9 cellular contexts compared by ENCODE assay signal in the genomic region with DNA sequence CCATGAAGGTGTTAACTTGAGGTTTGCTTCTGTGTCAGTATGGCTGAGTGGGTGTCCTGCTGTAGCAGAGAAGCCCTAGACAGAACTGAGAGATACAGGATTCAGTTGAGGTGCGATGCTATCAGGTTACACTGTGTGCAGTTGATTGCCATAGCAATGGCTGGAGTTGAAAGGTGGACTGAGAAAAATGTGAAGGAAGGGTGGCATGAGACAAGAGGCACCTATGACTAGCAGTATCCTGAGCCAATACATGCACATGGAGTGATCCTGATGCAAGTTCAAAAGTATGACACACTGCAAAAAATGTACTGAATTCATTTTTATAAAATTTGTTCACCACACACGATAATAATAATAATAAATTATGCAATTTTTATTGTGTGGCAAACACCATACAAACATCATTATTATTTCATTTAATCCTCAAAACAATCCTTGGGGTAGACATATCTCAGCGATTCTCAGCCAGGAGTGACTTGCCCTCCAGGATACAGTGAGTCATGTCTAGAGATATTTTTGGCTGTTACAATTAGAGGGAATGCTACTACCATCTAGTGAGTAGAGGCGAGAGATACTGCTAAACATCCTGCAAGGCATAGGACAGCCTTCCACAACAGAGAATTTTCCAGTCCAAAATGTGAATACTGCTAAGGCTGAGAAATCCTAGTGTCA. TPM values are rescaled to one million over a fixed set of nuclear protein-coding genes. Genes with fewer than 3 reads are reported as not detected.
A peak's percentile ranks its signal among the peaks of the same experiment; 100 is the strongest.
DNase-seq lines count a peak whose midpoint lies in the region; ATAC-seq and TF ChIP-seq lines count a peak whose summit lies in the region.
"Had no signal": no experiment of that assay in that cellular context is flagged by ENCODE, and none has a peak within 500 bp of the region (broad histone marks: within the 10 kb centered on the region; RNA-seq: fewer than 3 reads in every experiment).

No MANE protein-coding gene starts in this region.

- H2AFZ ChIP-seq in fibroblast of lung (ENCODE audit: low read length) = no peak overlapping the region

- H3K27ac Mint-ChIP-seq in osteocyte (ENCODE audit: unreplicated experiment) = no peak overlapping the region

- H3K36me3 ChIP-seq in Panc1 (ENCODE audit: control insufficient read depth, insufficient read depth, low read length) (no peaks in the 10 kb centered on the region), fibroblast of lung (ENCODE audit: control insufficient read depth, insufficient read depth, low read length) (no peaks in the 10 kb centered on the region)
- H3K36me3 ChIP-seq: ovary had no signal

- H3K27me3 ChIP-seq in Panc1 (ENCODE audit: control insufficient read depth, insufficient read depth, low read length) (no peaks in the 10 kb centered on the region), fibroblast of lung (ENCODE audit: control insufficient read depth, insufficient read depth, low read length) (no peaks in the 10 kb centered on the region)
- H3K27me3 ChIP-seq: ovary had no signal

- H3K4me1 Mint-ChIP-seq in osteocyte (ENCODE audit: unreplicated experiment) = peaks cover 5% of the 10 kb centered on the region

- H3K9ac ChIP-seq in fibroblast of lung (ENCODE audit: insufficient read depth, low read length) = no peak overlapping the region

- no peaks in the 10 kb centered on the region for H3K9me3 Mint-ChIP-seq in osteocyte (ENCODE audit: unreplicated experiment)

- H3K4me1 ChIP-seq in Panc1 (ENCODE audit: control insufficient read depth, insufficient read depth, low read length) = peaks cover 5% of the 10 kb centered on the region; the same call in 1 of the 2 replicates
- H3K4me1 ChIP-seq in fibroblast of lung (ENCODE audit: control insufficient read depth, extremely low read depth, insufficient read depth, low read length) = no peaks in the 10 kb centered on the region

- H3K4me3 Mint-ChIP-seq in osteocyte (ENCODE audit: unreplicated experiment) = no peak overlapping the region

- in situ Hi-C loops in G401 (cut with HindIII; ENCODE audit: low sequenced_read_pairs) = no loop called here
- in situ Hi-C loops in Panc1 (cut with HindIII; ENCODE audit: low pct_unique_long_range_greater_than_20kb, low sequenced_read_pairs) = no loop called here
- in situ Hi-C loops in GM13977 (cut with MboI; ENCODE audit: low pct_unique_long_range_greater_than_20kb, low sequenced_read_pairs, unreplicated experiment) = no loop called here

- H3K27me3 Mint-ChIP-seq in osteocyte (ENCODE audit: unreplicated experiment) = no peaks in the 10 kb centered on the region

- POLR2A ChIA-PET in Panc1 (lab: Charles Lee) = no interaction called here

- CTCF ChIA-PET in Panc1 (lab: Charles Lee) = interaction anchor here (0.7 to 0.9 kb wide), 2 partner anchors 42 to 126 kb away, joined by 3 read pairs; no protein-coding TSS in a partner anchor

- no peaks in the 10 kb centered on the region for H3K9me3 ChIP-seq in Panc1 (ENCODE audit: control insufficient read depth, insufficient read depth, low read depth, low read length)
- H3K9me3 ChIP-seq in fibroblast of lung (ENCODE audit: control insufficient read depth, insufficient read depth, low read depth, low read length) = no peaks in the 10 kb centered on the region
- H3K9me3 ChIP-seq: ovary had no signal

- DNase-seq in G401 (ENCODE audit: low spot score) (peak; percentile 19), Panc1 (ENCODE audit: low read depth, low spot score) (peak; percentile 47), fibroblast of lung (ENCODE audit: low read depth in 2 of 2) (peak; percentile 55 to 77), osteocyte (ENCODE audit: extremely low spot score, unreplicated experiment) (no peak), GM13977 (ENCODE audit: low spot score) (no peak), mesenteric fat pad (ENCODE audit: low spot score) (no peak)
- DNase-seq in activated CD4-positive, alpha-beta T cell treated with anti-CD3 and anti-CD28 coated beads for 1 hour = no peak
- DNase-seq: ovary had no signal

- H3K27ac ChIP-seq in Panc1 (ENCODE audit: low read length) (no peak overlapping the region), fibroblast of lung (ENCODE audit: insufficient read depth, low read length) (no peak overlapping the region)
- H3K27ac ChIP-seq: ovary had no signal

- BruUV-seq in Panc1 (replicated peaks; lab: Mats Ljungman, UMichigan) = no TSS peak

- no peak overlapping the region for H3K4me2 ChIP-seq in fibroblast of lung (ENCODE audit: extremely low read depth, insufficient read depth, low read length)

- H3K79me2 ChIP-seq in fibroblast of lung (ENCODE audit: control insufficient read depth, insufficient read depth, low read length) = no peaks in the 10 kb centered on the region

- H4K20me1 ChIP-seq in fibroblast of lung (ENCODE audit: control insufficient read depth, extremely low read depth, insufficient read depth, low read length) = no peaks in the 10 kb centered on the region

- intact Hi-C loops in Panc1 (cut with micrococcal nuclease; ENCODE audit: unreplicated experiment) = loop anchor here (2.0 kb wide), 1 partner anchor 45 kb away; no protein-coding TSS in a partner anchor

- no peaks in the 10 kb centered on the region for H3K36me3 Mint-ChIP-seq in osteocyte (ENCODE audit: unreplicated experiment)

- H3K4me3 ChIP-seq in Panc1 (ENCODE audit: low read depth in 2 of 2, low read length in 2 of 2) (no peak overlapping the region), fibroblast of lung (replicated peaks in 1 of 4; ENCODE audit: control extremely low read depth in 1 of 4, insufficient read depth in 1 of 4, low read depth in 3 of 4, low read length in 4 of 4) (no peak overlapping the region)
- H3K4me3 ChIP-seq: ovary had no signal

- TF ChIP-seq CTCF in Panc1 (IDR thresholded peaks at IDR 0.05) = peak; percentile 23; the same call in 1 of the 2 replicates
- peak; percentile 30 to 36 for TF ChIP-seq CTCF in fibroblast of lung (conservative IDR thresholded peaks at IDR 0.05 in 1 of 2, IDR thresholded peaks at IDR 0.05 in 1 of 2; ENCODE audit: low read depth in 1 of 2, low read length in 2 of 2)
- TF ChIP-seq CTCF in osteocyte (IDR thresholded peaks at IDR 0.05) = peak; percentile 55
- no peak for TF ChIP-seq CTCF in GM13977 (IDR thresholded peaks at IDR 0.05; ENCODE audit: extremely low read depth, insufficient read depth, missing control alignments)

- peak; percentile 89 for ATAC-seq in Panc1
- ATAC-seq in HG03095 (IDR thresholded peaks at IDR 0.05; ENCODE audit: unreplicated experiment) = no peak

RNA-seq across cellular contexts. Expression of a gene that starts 3.9 kb away (rescaled TPM):
- not detected in 2 replicates for total RNA-seq in G401 (2014; rRNA removed; shearing (Covaris generic))
- total RNA-seq in Panc1 (2021; ENCODE audit: unreplicated experiment) (2.1 TPM), fibroblast of lung (3.3 and 3.6 TPM in 2 replicates), osteocyte (0.84 and 1.2 TPM in 2 replicates), mesenteric fat pad (1.5 TPM)
- polyA plus RNA-seq in Panc1 (2012; ENCODE audit: insufficient read length) = 0.84 TPM
- polyA plus RNA-seq in fibroblast of lung = 0.76 and 1.2 TPM in 2 replicates
- polyA plus RNA-seq in fibroblast of lung (2012) = 0.24 and 0.71 TPM in 2 replicates
- not detected in 2 replicates for polyA minus RNA-seq in fibroblast of lung (ENCODE audit: low replicate concordance)

RNA-seq across cellular contexts. Expression of a gene that starts 19.6 kb away (rescaled TPM):
- not detected in 2 replicates for total RNA-seq in G401 (2014; rRNA removed; shearing (Covaris generic))
- total RNA-seq in Panc1 (2021; ENCODE audit: unreplicated experiment) = 11.2 TPM
- 4.5 TPM for polyA plus RNA-seq in Panc1 (2012; ENCODE audit: insufficient read length)
- 5.1 and 5.4 TPM in 2 replicates for total RNA-seq in fibroblast of lung
- polyA plus RNA-seq in fibroblast of lung = 2.7 and 2.8 TPM in 2 replicates
- 2.5 and 2.7 TPM in 2 replicates for polyA plus RNA-seq in fibroblast of lung (2012)
- polyA minus RNA-seq in fibroblast of lung (ENCODE audit: low replicate concordance) = 0.75 and 0.93 TPM in 2 replicates
- 2.8 and 3.0 TPM in 2 replicates for total RNA-seq in osteocyte
- 5.5 TPM for total RNA-seq in mesenteric fat pad

RNA-seq across cellular contexts. Expression of a gene that starts 51.1 kb away (rescaled TPM):
- total RNA-seq in G401 (2014; rRNA removed; shearing (Covaris generic)) = not detected in 2 replicates
- total RNA-seq in Panc1 (2021; ENCODE audit: unreplicated experiment) (not detected), fibroblast of lung (not detected in 2 replicates), osteocyte (not detected in 2 replicates), mesenteric fat pad (not detected)
- polyA plus RNA-seq in Panc1 (2012; ENCODE audit: insufficient read length) = not detected
- polyA plus RNA-seq in fibroblast of lung = not detected in 2 replicates
- not detected in 2 replicates for polyA plus RNA-seq in fibroblast of lung (2012)
- not detected in 2 replicates for polyA minus RNA-seq in fibroblast of lung (ENCODE audit: low replicate concordance)
- polyA plus RNA-seq: ovary had no signal

Comparison
In these comparisons a context has a peak if more than half of its experiments do, and no peak if none do; other contexts are left out.
1. DNase-seq: peak in G401 (single experiment), Panc1 (single experiment) and fibroblast of lung (2 of 2); none in osteocyte (single experiment), GM13977 (single experiment), mesenteric fat pad (single experiment) and activated CD4-positive, alpha-beta T cell treated with anti-CD3 and anti-CD28 coated beads for 1 hour (single experiment).